ENCODE assay signal across 14 cellular contexts in the genomic region with DNA sequence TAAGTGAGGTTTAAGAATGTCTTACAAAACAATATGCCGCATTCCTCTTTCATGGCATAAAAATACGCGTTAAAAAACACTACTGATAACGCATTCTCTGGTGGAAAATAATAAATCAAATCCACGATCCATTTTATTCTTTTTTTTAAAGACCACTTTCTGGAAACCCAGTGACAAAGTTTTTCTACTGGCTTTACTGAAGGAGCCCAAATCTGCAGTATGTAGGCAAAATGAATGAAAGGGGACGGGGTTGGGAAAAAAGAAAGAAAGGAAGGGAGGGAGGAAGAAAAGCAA. TPM values are rescaled to one million over a fixed set of nuclear protein-coding genes. Genes with fewer than 3 reads are reported as not detected.
DNase-seq lines count a peak whose midpoint lies in the region; ATAC-seq and TF ChIP-seq lines count a peak whose summit lies in the region.
"Had no signal": no experiment of that assay in that cellular context is flagged by ENCODE, and none has a peak within 500 bp of the region (broad histone marks: within the 10 kb centered on the region; RNA-seq: fewer than 3 reads in every experiment).

No MANE protein-coding gene starts in this region.

- H3K9me3 Mint-ChIP-seq in activated T-cell treated with anti-CD3 and anti-CD28 coated beads, Interleukin-2, amount 50 U/mL, for 4 hours: no peaks in the 10 kb centered on the region
- no peaks in the 10 kb centered on the region for H3K9me3 Mint-ChIP-seq in activated CD4-positive, alpha-beta memory T cell treated with anti-CD3 and anti-CD28 coated beads for 36 hours

- DNase-seq in activated T-cell treated with anti-CD3 and anti-CD28 coated beads, Interleukin-2, amount 50 U/mL, for 4 hours: no peak
- DNase-seq in activated T-cell treated with anti-CD3 and anti-CD28 coated beads, Interleukin-2, amount 50 U/mL, for 48 hours: no peak
- no peak for DNase-seq in activated CD4-positive, alpha-beta memory T cell treated with anti-CD3 and anti-CD28 coated beads for 36 hours
- no peak for DNase-seq in smooth muscle cell (lab: John Stamatoyannopoulos, UW; ENCODE audit: unreplicated experiment)
- DNase-seq in NCI-H446 treated with DMSO at 0.1 percent for 48 hours (lab: John Stamatoyannopoulos, UW): no peak
- DNase-seq: activated CD4-positive, alpha-beta T cell treated with anti-CD3 and anti-CD28 coated beads, Interleukin-2, amount 50 U/mL, for 4 hours; foreskin keratinocyte; IMR-90; T-helper 9 cell had no signal

- intact Hi-C loops in activated CD4-positive, alpha-beta memory T cell treated with anti-CD3 and anti-CD28 coated beads for 36 hours (cut with micrococcal nuclease): no loop called here

- ATAC-seq in activated T-cell treated with anti-CD3 and anti-CD28 coated beads, Interleukin-2, amount 50 U/mL, for 4 hours: no peak
- no peak for ATAC-seq in HG02885 (IDR thresholded peaks at IDR 0.05; ENCODE audit: poor library complexity, unreplicated experiment)
- no peak for ATAC-seq in GM18861 (IDR thresholded peaks at IDR 0.05; ENCODE audit: unreplicated experiment)
- ATAC-seq: foreskin keratinocyte had no signal

- no peak overlapping the region for H3K27ac ChIP-seq in iPS-18a (ENCODE audit: low read length)
- H3K27ac ChIP-seq in smooth muscle cell (ENCODE audit: low read depth): no peak overlapping the region
- H3K27ac ChIP-seq: foreskin keratinocyte, neutrophil had no signal

- CTCF ChIA-PET in activated CD4-positive, alpha-beta memory T cell treated with anti-CD3 and anti-CD28 coated beads for 36 hours (lab: Charles Lee): interaction anchor here (0.7 to 1.2 kb wide), 2 partner anchors 90 to 124 kb away, joined by 4 read pairs; no protein-coding TSS in a partner anchor

- H3K79me2 ChIP-seq in smooth muscle cell (ENCODE audit: low read depth): no peaks in the 10 kb centered on the region

- H3K4me3 ChIP-seq in iPS-18a (ENCODE audit: low read length) (peak overlapping the region; percentile 70), smooth muscle cell (peak overlapping the region; percentile 37)

- H3K27me3 Mint-ChIP-seq in activated T-cell treated with anti-CD3 and anti-CD28 coated beads, Interleukin-2, amount 50 U/mL, for 4 hours (ENCODE audit: low read depth): peaks cover 63% of the 10 kb centered on the region
- H3K27me3 Mint-ChIP-seq in activated CD4-positive, alpha-beta memory T cell treated with anti-CD3 and anti-CD28 coated beads for 36 hours: peaks cover 57% of the 10 kb centered on the region

- H4K20me1 ChIP-seq in smooth muscle cell (ENCODE audit: low read depth): no peaks in the 10 kb centered on the region

- no peak overlapping the region for H3K27ac Mint-ChIP-seq in activated CD4-positive, alpha-beta memory T cell treated with anti-CD3 and anti-CD28 coated beads for 36 hours

- H3K4me1 ChIP-seq in iPS-18a (ENCODE audit: control insufficient read depth, low read depth, low read length) (peaks cover 19% of the 10 kb centered on the region), smooth muscle cell (ENCODE audit: low read depth) (peaks cover 19% of the 10 kb centered on the region)
- H3K4me1 ChIP-seq: foreskin keratinocyte had no signal

- peak overlapping the region; percentile 13 for H3K9ac ChIP-seq in iPS-18a (ENCODE audit: low read length)
- no peak overlapping the region for H3K9ac ChIP-seq in smooth muscle cell (ENCODE audit: low read depth)

- no peak overlapping the region for H2AFZ ChIP-seq in smooth muscle cell (ENCODE audit: low read depth)

- WGBS in smooth muscle cell (ENCODE audit: low lambda C conversion rate): 48% methylated on average over 6 of the region's 6 CpGs

- peaks cover 32% of the 10 kb centered on the region for H3K4me1 Mint-ChIP-seq in activated T-cell treated with anti-CD3 and anti-CD28 coated beads, Interleukin-2, amount 50 U/mL, for 4 hours (ENCODE audit: low read depth)
- peaks cover 28% of the 10 kb centered on the region for H3K4me1 Mint-ChIP-seq in activated CD4-positive, alpha-beta memory T cell treated with anti-CD3 and anti-CD28 coated beads for 36 hours (ENCODE audit: low read depth)

- no peaks in the 10 kb centered on the region for H3K36me3 Mint-ChIP-seq in activated T-cell treated with anti-CD3 and anti-CD28 coated beads, Interleukin-2, amount 50 U/mL, for 4 hours (ENCODE audit: insufficient read depth)
- no peaks in the 10 kb centered on the region for H3K36me3 Mint-ChIP-seq in activated CD4-positive, alpha-beta memory T cell treated with anti-CD3 and anti-CD28 coated beads for 36 hours

- no peaks in the 10 kb centered on the region for H3K36me3 ChIP-seq in iPS-18a (ENCODE audit: control insufficient read depth, low read depth, low read length)
- no peaks in the 10 kb centered on the region for H3K36me3 ChIP-seq in smooth muscle cell (ENCODE audit: low read depth)
- H3K36me3 ChIP-seq: neutrophil had no signal

- peaks cover 70% of the 10 kb centered on the region for H3K27me3 ChIP-seq in iPS-18a (ENCODE audit: control insufficient read depth, insufficient read depth, low read length)
- H3K27me3 ChIP-seq in smooth muscle cell (ENCODE audit: low read depth): peaks cover 84% of the 10 kb centered on the region

- H3F3A ChIP-seq in smooth muscle cell (ENCODE audit: low read depth): no peaks in the 10 kb centered on the region

- H3K4me2 ChIP-seq in smooth muscle cell: peak overlapping the region; percentile 84

- TF ChIP-seq CTCF in smooth muscle cell (IDR thresholded peaks at IDR 0.05; ENCODE audit: borderline replicate concordance, insufficient read depth, poor library complexity, severe bottlenecking): no peak

- H3K9me3 ChIP-seq in iPS-18a (ENCODE audit: control insufficient read depth, low read depth, low read length) (no peaks in the 10 kb centered on the region), smooth muscle cell (replicated peaks; ENCODE audit: low read depth) (no peaks in the 10 kb centered on the region)
- H3K9me3 ChIP-seq: neutrophil had no signal

- POLR2A ChIA-PET in activated CD4-positive, alpha-beta memory T cell treated with anti-CD3 and anti-CD28 coated beads for 36 hours (lab: Charles Lee): no interaction called here

- H3K4me3 Mint-ChIP-seq in activated T-cell treated with anti-CD3 and anti-CD28 coated beads, Interleukin-2, amount 50 U/mL, for 4 hours: peak overlapping the region; percentile 26
- H3K4me3 Mint-ChIP-seq in activated CD4-positive, alpha-beta memory T cell treated with anti-CD3 and anti-CD28 coated beads for 36 hours: peak overlapping the region; percentile 13

RNA-seq across cellular contexts. Expression of gene SV2C, which starts 2.0 kb away (rescaled TPM):
- total RNA-seq in activated T-cell treated with anti-CD3 and anti-CD28 coated beads, Interleukin-2, amount 50 U/mL, for 4 hours: not detected
- total RNA-seq in activated CD4-positive, alpha-beta memory T cell treated with anti-CD3 and anti-CD28 coated beads for 36 hours: under 1 TPM; 0.02 to 0.10 TPM
- total RNA-seq in smooth muscle cell: 0.13 TPM in 1 of 2 replicates, not detected in the other
- polyA plus RNA-seq in smooth muscle cell: 0.02 TPM in 1 of 2 replicates, not detected in the other
- total RNA-seq: IMR-90 had no signal
- polyA plus RNA-seq: AG04450, foreskin keratinocyte, IMR-90 had no signal
